9 cellular contexts compared by ENCODE assay signal in the genomic region with DNA sequence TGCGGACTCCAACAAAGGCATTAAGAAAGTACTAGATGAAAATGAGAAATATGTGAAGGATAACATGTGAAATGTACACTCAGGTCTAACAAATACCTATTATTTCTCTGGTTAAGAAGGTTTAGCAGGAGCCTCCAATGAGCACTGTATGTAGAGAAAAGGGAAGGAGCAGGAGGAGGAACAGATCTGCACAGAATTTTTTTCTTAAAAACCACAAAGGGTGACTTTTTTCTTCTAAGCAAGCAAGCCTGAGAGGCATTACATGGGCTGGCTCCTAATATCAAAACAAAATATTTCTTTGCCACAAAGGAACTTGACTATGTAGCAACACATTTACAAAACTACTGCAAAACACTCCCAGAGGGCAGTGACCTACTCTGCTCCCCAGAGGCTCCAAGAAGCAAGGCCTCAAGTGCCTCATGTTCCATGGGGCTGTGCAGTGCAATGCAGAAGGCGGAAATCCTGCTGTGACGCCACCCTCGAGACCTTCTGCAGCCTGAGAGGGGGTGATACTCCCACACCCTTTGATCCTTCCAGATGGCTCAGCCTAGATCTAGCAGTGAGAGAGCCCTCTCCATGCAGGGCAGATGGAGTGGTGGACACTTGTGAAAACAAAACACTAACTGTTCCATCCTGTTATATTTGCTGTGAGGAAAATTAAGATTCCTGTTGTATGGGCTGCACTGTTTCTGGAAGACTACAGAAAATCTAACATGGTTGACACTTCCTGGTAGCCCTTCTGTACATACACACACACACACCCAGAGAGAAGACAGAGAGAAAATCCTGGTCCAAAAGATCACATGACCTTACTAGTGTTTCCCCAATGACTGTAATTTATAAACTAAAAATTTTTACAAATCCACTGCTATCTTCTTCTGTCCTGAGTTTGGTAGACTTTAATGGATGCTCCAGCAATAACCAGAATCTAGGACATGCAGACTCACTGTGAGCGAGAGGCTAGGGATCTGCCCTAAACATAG. TPM values are rescaled to one million over a fixed set of nuclear protein-coding genes. Genes with fewer than 3 reads are reported as not detected.
DNase-seq lines count a peak whose midpoint lies in the region; ATAC-seq and TF ChIP-seq lines count a peak whose summit lies in the region.
"Had no signal": no experiment of that assay in that cellular context is flagged by ENCODE, and none has a peak within 500 bp of the region (broad histone marks: within the 10 kb centered on the region; RNA-seq: fewer than 3 reads in every experiment).

No MANE protein-coding gene starts in this region.

- H3K36me3 Mint-ChIP-seq in activated CD4-positive, alpha-beta T cell treated with anti-CD3 and anti-CD28 coated beads for 36 hours (ENCODE audit: low read depth): peaks cover 24% of the 10 kb centered on the region

- H3K27me3 ChIP-seq in tibial artery: no peaks in the 10 kb centered on the region
- no peaks in the 10 kb centered on the region for H3K27me3 ChIP-seq in prostate gland (replicated peaks; ENCODE audit: insufficient read depth)
- H3K27me3 ChIP-seq: BE2C had no signal

- H3K9me3 ChIP-seq in tibial artery: no peaks in the 10 kb centered on the region
- no peaks in the 10 kb centered on the region for H3K9me3 ChIP-seq in prostate gland
- H3K9me3 ChIP-seq: BE2C had no signal

- POLR2A ChIA-PET in activated CD4-positive, alpha-beta T cell treated with anti-CD3 and anti-CD28 coated beads for 36 hours (lab: Charles Lee): interaction anchor here (0.6 kb wide), 2 partner anchors 10 to 26 kb away, joined by 4 read pairs; no protein-coding TSS in a partner anchor

- H3K4me3 ChIP-seq in tibial artery (no peak overlapping the region), prostate gland (no peak overlapping the region)

- H3K27ac Mint-ChIP-seq in activated CD4-positive, alpha-beta T cell treated with anti-CD3 and anti-CD28 coated beads for 36 hours: no peak overlapping the region

- peak; percentile 23 for ATAC-seq in activated CD4-positive, alpha-beta T cell treated with anti-CD3 and anti-CD28 coated beads for 36 hours
- ATAC-seq in left colon (no peak), HG03175 (IDR thresholded peaks at IDR 0.05; ENCODE audit: unreplicated experiment) (no peak)

- intact Hi-C loops in activated CD4-positive, alpha-beta T cell treated with anti-CD3 and anti-CD28 coated beads for 36 hours (cut with DNase I, micrococcal nuclease): no loop called here
- intact Hi-C loops in left colon (cut with DNase I, micrococcal nuclease) (no loop called here), tibial artery (cut with DNase I; ENCODE audit: low total_unique reads) (no loop called here), prostate gland (cut with DNase I) (no loop called here)

- H3K4me1 ChIP-seq in tibial artery: peaks cover 0 to 17% (median 0%) of the 10 kb centered on the region in 4 donors
- H3K4me1 ChIP-seq in prostate gland (replicated peaks): no peaks in the 10 kb centered on the region
- H3K4me1 ChIP-seq: BE2C had no signal

- TF ChIP-seq CTCF in tibial artery (IDR thresholded peaks at IDR 0.05) (no peak), prostate gland (IDR thresholded peaks at IDR 0.05) (no peak)

- H3K36me3 ChIP-seq in tibial artery (peaks cover 3 to 14% (median 5%) of the 10 kb centered on the region in 3 donors), prostate gland (no peaks in the 10 kb centered on the region)

- H3K9me3 Mint-ChIP-seq in activated CD4-positive, alpha-beta T cell treated with anti-CD3 and anti-CD28 coated beads for 36 hours (ENCODE audit: low read depth): no peaks in the 10 kb centered on the region

- H3K27ac ChIP-seq in tibial artery: no peak overlapping the region
- no peak overlapping the region for H3K27ac ChIP-seq in prostate gland

- peaks cover 21% of the 10 kb centered on the region for H3K4me1 Mint-ChIP-seq in activated CD4-positive, alpha-beta T cell treated with anti-CD3 and anti-CD28 coated beads for 36 hours

- H3K27me3 Mint-ChIP-seq in activated CD4-positive, alpha-beta T cell treated with anti-CD3 and anti-CD28 coated beads for 36 hours: no peaks in the 10 kb centered on the region

- no peak for DNase-seq in activated CD4-positive, alpha-beta T cell treated with anti-CD3 and anti-CD28 coated beads for 36 hours
- DNase-seq in activated CD4-positive, alpha-beta T cell treated with anti-CD3 and anti-CD28 coated beads, Interleukin-2, amount 50 U/mL, for 1 hour: no peak
- DNase-seq in astrocyte of the hippocampus (ENCODE audit: low read depth, low spot score) (peak; percentile 34), left colon (peak; percentile 26 to 43), tibial artery (peak; percentile 55 to 77), NCI-H1105 (lab: John Stamatoyannopoulos, UW) (no peak), prostate gland (ENCODE audit: low spot score) (no peak)
- DNase-seq: BE2C had no signal

- 96% methylated on average over 5 of the region's 5 CpGs for WGBS in prostate gland

- no peak overlapping the region for H3K4me3 Mint-ChIP-seq in activated CD4-positive, alpha-beta T cell treated with anti-CD3 and anti-CD28 coated beads for 36 hours

- CTCF ChIA-PET in activated CD4-positive, alpha-beta T cell treated with anti-CD3 and anti-CD28 coated beads for 36 hours (lab: Charles Lee): no interaction called here

- no peak for TF ChIP-seq POLR2A in prostate gland (IDR thresholded peaks at IDR 0.05)

RNA-seq across cellular contexts. Expression of a gene that starts 36.0 kb away (rescaled TPM):
- total RNA-seq in activated CD4-positive, alpha-beta T cell treated with anti-CD3 and anti-CD28 coated beads for 36 hours: 10 to 100 TPM; 15.8 to 16.3 TPM
- total RNA-seq in left colon: 10 to 100 TPM in 1 of 2 donors, 1 to 10 TPM in 1; 8.2 to 11.5 TPM
- 10 to 100 TPM; 25.9 to 41.6 TPM for total RNA-seq in prostate gland

RNA-seq across cellular contexts. Expression of a gene that starts 48.2 kb away (rescaled TPM):
- 100 to 1,000 TPM; 569 to 649 TPM for total RNA-seq in activated CD4-positive, alpha-beta T cell treated with anti-CD3 and anti-CD28 coated beads for 36 hours
- total RNA-seq in left colon: 100 to 1,000 TPM; 116 to 152 TPM
- total RNA-seq in prostate gland: 100 to 1,000 TPM in 1 of 2 donors, 10 to 100 TPM in 1; 29.4 to 139 TPM

Comparison
In these comparisons a context has a peak if more than half of its experiments do, and no peak if none do; other contexts are left out.
1. DNase-seq: peak in astrocyte of the hippocampus (single experiment), left colon (2 of 2) and tibial artery (2 of 2); none in activated CD4-positive, alpha-beta T cell treated with anti-CD3 and anti-CD28 coated beads for 36 hours (single experiment), activated CD4-positive, alpha-beta T cell treated with anti-CD3 and anti-CD28 coated beads, Interleukin-2, amount 50 U/mL, for 1 hour (single experiment), NCI-H1105 (single experiment) and prostate gland (single experiment).